Comparison of ENCODE assay signal across 1 cellular context in genomic region chr2:127121776-127122176, GRCh38.
TF ChIP-seq lines count a peak whose summit lies in the region.

No MANE protein-coding gene starts in this region.

TF ChIP-seq in K562, 482 proteins besides CTCF, POLR2A, EP300 and RAD21 (continued from another document):
- TF ChIP-seq PRDM10 (IDR thresholded peaks at IDR 0.05; ENCODE audit: partially characterized antibody) = no peak
- no peak for TF ChIP-seq ZBTB11 (CRISPR knock-in tag; IDR thresholded peaks at IDR 0.05)
- no peak for TF ChIP-seq EZH2 (IDR thresholded peaks at IDR 0.05; ENCODE audit: borderline replicate concordance, low read depth, low read length)
- no peak for TF ChIP-seq SIN3B (IDR thresholded peaks at IDR 0.05; ENCODE audit: low read depth)
